Comparison of ENCODE assay signal across 30 cellular contexts in the genomic region with DNA sequence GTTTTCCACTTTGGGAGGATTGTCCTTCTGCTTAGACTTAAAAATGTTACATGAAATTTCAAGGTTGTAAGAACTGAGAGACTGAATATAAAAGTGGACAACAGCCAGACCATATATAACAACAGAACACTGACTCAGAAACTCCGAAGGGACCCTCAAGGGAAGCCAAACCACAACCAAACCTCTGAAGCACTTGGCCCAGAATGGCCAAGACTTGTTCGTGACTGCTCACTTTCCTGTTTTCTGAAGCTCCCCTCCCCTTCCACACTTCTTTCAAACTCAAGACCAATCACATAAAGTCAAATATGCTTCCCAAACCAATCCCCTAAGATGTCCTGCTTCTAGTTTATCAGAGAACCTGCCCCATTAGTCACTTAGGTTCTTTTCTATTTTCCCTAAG. TPM values are rescaled to one million over a fixed set of nuclear protein-coding genes. Genes with fewer than 3 reads are reported as not detected.
DNase-seq lines count a peak whose midpoint lies in the region; ATAC-seq and TF ChIP-seq lines count a peak whose summit lies in the region.
"Had no signal": no experiment of that assay in that cellular context is flagged by ENCODE, and none has a peak within 500 bp of the region (broad histone marks: within the 10 kb centered on the region; RNA-seq: fewer than 3 reads in every experiment).

No MANE protein-coding gene starts in this region.

- H3F3A ChIP-seq in PC-3 (ENCODE audit: low read length, unreplicated experiment) = no peaks in the 10 kb centered on the region

- no peak overlapping the region for H3K9ac ChIP-seq in PC-3 (ENCODE audit: low read length)

- no peaks in the 10 kb centered on the region for H4K20me1 ChIP-seq in PC-3 (ENCODE audit: low read length)

- CTCF ChIA-PET in PC-3 (lab: Charles Lee) = no interaction called here

- H3K4me1 ChIP-seq in BE2C (no peaks in the 10 kb centered on the region), PC-3 (ENCODE audit: insufficient read depth, low read length) (no peaks in the 10 kb centered on the region)
- H3K4me1 ChIP-seq: heart right ventricle, upper lobe of left lung had no signal

- H3K27me3 ChIP-seq in BE2C = peaks cover 51% of the 10 kb centered on the region
- H3K27me3 ChIP-seq in PC-3 (ENCODE audit: low read length) = no peaks in the 10 kb centered on the region
- H3K27me3 ChIP-seq: upper lobe of left lung had no signal

- H3K4me3 ChIP-seq in astrocyte of the spinal cord (ENCODE audit: low read depth, low read length) (no peak overlapping the region), BE2C (ENCODE audit: low read depth, low read length) (no peak overlapping the region), PC-3 (ENCODE audit: low read length) (no peak overlapping the region)
- H3K4me3 ChIP-seq: heart right ventricle, smooth muscle cell, upper lobe of left lung had no signal

- no peaks in the 10 kb centered on the region for H3K36me3 ChIP-seq in BE2C
- no peaks in the 10 kb centered on the region for H3K36me3 ChIP-seq in PC-3 (ENCODE audit: low read depth, low read length)
- H3K36me3 ChIP-seq: heart right ventricle, upper lobe of left lung had no signal

- POLR2A ChIA-PET in PC-3 (lab: Charles Lee; ENCODE audit: unreplicated experiment) = no interaction called here

- intact Hi-C loops in PC-3 (cut with micrococcal nuclease) = no loop called here

- no peak overlapping the region for H3K4me2 ChIP-seq in PC-3 (ENCODE audit: low read length)
- H3K4me2 ChIP-seq: smooth muscle cell had no signal

- H2AFZ ChIP-seq in PC-3 (ENCODE audit: low read length) = no peak overlapping the region

- no peaks in the 10 kb centered on the region for H3K79me2 ChIP-seq in PC-3 (ENCODE audit: low read length)

- no peak for ATAC-seq in PC-3
- no peak for ATAC-seq in GM21737 (IDR thresholded peaks at IDR 0.05; ENCODE audit: unreplicated experiment)
- ATAC-seq: heart right ventricle, left cardiac atrium had no signal

- in situ Hi-C loops in astrocyte of the spinal cord (cut with HindIII; ENCODE audit: low sequenced_read_pairs) = no loop called here

- peak; percentile 59 for DNase-seq in AG08395 (ENCODE audit: low spot score)
- peak; percentile 7 for DNase-seq in GOT3 (lab: John Stamatoyannopoulos, UW)
- peak; percentile 95 for DNase-seq in astrocyte of the spinal cord (ENCODE audit: low read depth, low spot score)
- peak; percentile 68 for DNase-seq in hepatic stellate cell (ENCODE audit: low spot score)
- DNase-seq in BE2C = no peak
- no peak for DNase-seq in PC-3
- no peak for DNase-seq in Ammon's horn (ENCODE audit: low spot score)
- DNase-seq: activated CD4-positive, CD25-positive, alpha-beta regulatory T cell treated with anti-CD3 and anti-CD28 coated beads, Interleukin-2, amount 50 U/mL, for 72 hours; activated T-cell treated with anti-CD3 and anti-CD28 coated beads, Interleukin-2, amount 50 U/mL, for 1 hour; CD4-positive, CD25-positive, alpha-beta regulatory T cell; dermis blood vessel endothelial cell; heart right ventricle; KG1; left cardiac atrium; naive B cell; NCI-H1694; NCI-H2171; NCI-H524 treated with DMSO at 0.1 percent for 48 hours; occipital lobe; stimulated activated CD4-positive, alpha-beta T cell treated with anti-CD3 and anti-CD28 coated beads, Interleukin-2, amount 100 ng/mL, for 24 hours; substantia nigra; T-helper 1 cell; upper lobe of left lung had no signal

- no peaks in the 10 kb centered on the region for H3K9me3 ChIP-seq in BE2C
- H3K9me3 ChIP-seq in PC-3 (ENCODE audit: low read length) = no peaks in the 10 kb centered on the region
- H3K9me3 ChIP-seq: heart right ventricle, upper lobe of left lung had no signal

- no peak overlapping the region for H3K27ac ChIP-seq in PC-3 (ENCODE audit: low read length)
- H3K27ac ChIP-seq: heart right ventricle, upper lobe of left lung had no signal

- TF ChIP-seq CTCF in astrocyte of the spinal cord (IDR thresholded peaks at IDR 0.05; ENCODE audit: low read depth, low read length) (no peak), BE2C (IDR thresholded peaks at IDR 0.05; ENCODE audit: low read depth, low read length) (no peak), PC-3 (conservative IDR thresholded peaks at IDR 0.05; ENCODE audit: low read depth, low read length) (no peak)

- no peaks in the 10 kb centered on the region for H3K9me2 ChIP-seq in PC-3 (replicated peaks; ENCODE audit: low read length)

- no TSS peak for BruUV-seq in PC-3 (replicated peaks; lab: Mats Ljungman, UMichigan)

RNA-seq across cellular contexts. Expression of a gene that starts 13.7 kb away (rescaled TPM):
- 0.14 TPM for polyA plus RNA-seq in BE2C (2012; ENCODE audit: insufficient read depth, insufficient read length, low read depth)
- total RNA-seq in PC-3 (2014; rRNA removed) = not detected in 2 replicates
- total RNA-seq: A172; cardiac septum; CD4-positive, CD25-positive, alpha-beta regulatory T cell; dermis blood vessel endothelial cell; fibroblast of villous mesenchyme; heart right ventricle; left cardiac atrium; occipital lobe; SK-MEL-5; smooth muscle cell had no signal
- polyA plus RNA-seq: adipose tissue; CD4-positive, CD25-positive, alpha-beta regulatory T cell; heart right ventricle; smooth muscle cell had no signal

RNA-seq across cellular contexts. Expression of a gene that starts 32.4 kb away (rescaled TPM):
- 5.5 TPM for polyA plus RNA-seq in BE2C (2012; ENCODE audit: insufficient read depth, insufficient read length, low read depth)
- total RNA-seq in PC-3 (2014; rRNA removed) = 9.1 and 9.6 TPM in 2 replicates

RNA-seq across cellular contexts. Expression of a gene that starts 41.5 kb away (rescaled TPM):
- polyA plus RNA-seq in BE2C (2012; ENCODE audit: insufficient read depth, insufficient read length, low read depth) = 335 TPM
- total RNA-seq in PC-3 (2014; rRNA removed) = 228 and 258 TPM in 2 replicates

Comparison
In these comparisons a context has a peak if more than half of its experiments do, and no peak if none do; other contexts are left out.
1. DNase-seq: peak in AG08395 (single experiment), GOT3 (single experiment), astrocyte of the spinal cord (single experiment) and hepatic stellate cell (single experiment); none in BE2C (single experiment), PC-3 (single experiment) and Ammon's horn (single experiment).